In the genomic region with DNA sequence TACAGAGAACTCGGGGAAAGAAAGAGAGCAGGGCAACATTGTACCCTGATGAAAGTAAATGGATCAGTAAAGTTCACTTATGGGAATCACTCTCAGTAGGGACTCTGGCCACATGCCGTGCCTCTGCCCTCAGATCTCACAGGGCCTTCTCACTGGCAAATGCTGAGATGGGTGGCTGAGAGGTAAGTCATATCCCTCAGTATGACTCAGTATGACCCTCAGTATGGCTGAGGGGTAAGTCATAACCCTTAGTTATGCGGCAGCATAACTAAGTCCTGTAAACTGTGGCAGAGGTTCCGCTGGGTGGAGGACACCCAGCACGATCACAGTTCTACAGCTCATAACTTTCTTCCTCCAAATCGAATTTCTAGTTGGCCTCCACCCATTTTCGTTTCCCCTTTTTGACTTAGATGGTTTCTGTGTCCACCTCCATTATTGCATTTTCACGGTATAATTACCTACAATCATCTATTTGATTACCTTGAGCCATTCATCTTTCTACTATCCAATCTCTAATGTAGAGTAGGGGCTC, we compare ENCODE assay signal across 1 cellular context.
TF ChIP-seq lines count a peak whose summit lies in the region.

No MANE protein-coding gene starts in this region.

TF ChIP-seq in H1, 55 proteins besides CTCF, POLR2A, EP300 and RAD21 (continued from another document):
- TF ChIP-seq, protein P1, sequence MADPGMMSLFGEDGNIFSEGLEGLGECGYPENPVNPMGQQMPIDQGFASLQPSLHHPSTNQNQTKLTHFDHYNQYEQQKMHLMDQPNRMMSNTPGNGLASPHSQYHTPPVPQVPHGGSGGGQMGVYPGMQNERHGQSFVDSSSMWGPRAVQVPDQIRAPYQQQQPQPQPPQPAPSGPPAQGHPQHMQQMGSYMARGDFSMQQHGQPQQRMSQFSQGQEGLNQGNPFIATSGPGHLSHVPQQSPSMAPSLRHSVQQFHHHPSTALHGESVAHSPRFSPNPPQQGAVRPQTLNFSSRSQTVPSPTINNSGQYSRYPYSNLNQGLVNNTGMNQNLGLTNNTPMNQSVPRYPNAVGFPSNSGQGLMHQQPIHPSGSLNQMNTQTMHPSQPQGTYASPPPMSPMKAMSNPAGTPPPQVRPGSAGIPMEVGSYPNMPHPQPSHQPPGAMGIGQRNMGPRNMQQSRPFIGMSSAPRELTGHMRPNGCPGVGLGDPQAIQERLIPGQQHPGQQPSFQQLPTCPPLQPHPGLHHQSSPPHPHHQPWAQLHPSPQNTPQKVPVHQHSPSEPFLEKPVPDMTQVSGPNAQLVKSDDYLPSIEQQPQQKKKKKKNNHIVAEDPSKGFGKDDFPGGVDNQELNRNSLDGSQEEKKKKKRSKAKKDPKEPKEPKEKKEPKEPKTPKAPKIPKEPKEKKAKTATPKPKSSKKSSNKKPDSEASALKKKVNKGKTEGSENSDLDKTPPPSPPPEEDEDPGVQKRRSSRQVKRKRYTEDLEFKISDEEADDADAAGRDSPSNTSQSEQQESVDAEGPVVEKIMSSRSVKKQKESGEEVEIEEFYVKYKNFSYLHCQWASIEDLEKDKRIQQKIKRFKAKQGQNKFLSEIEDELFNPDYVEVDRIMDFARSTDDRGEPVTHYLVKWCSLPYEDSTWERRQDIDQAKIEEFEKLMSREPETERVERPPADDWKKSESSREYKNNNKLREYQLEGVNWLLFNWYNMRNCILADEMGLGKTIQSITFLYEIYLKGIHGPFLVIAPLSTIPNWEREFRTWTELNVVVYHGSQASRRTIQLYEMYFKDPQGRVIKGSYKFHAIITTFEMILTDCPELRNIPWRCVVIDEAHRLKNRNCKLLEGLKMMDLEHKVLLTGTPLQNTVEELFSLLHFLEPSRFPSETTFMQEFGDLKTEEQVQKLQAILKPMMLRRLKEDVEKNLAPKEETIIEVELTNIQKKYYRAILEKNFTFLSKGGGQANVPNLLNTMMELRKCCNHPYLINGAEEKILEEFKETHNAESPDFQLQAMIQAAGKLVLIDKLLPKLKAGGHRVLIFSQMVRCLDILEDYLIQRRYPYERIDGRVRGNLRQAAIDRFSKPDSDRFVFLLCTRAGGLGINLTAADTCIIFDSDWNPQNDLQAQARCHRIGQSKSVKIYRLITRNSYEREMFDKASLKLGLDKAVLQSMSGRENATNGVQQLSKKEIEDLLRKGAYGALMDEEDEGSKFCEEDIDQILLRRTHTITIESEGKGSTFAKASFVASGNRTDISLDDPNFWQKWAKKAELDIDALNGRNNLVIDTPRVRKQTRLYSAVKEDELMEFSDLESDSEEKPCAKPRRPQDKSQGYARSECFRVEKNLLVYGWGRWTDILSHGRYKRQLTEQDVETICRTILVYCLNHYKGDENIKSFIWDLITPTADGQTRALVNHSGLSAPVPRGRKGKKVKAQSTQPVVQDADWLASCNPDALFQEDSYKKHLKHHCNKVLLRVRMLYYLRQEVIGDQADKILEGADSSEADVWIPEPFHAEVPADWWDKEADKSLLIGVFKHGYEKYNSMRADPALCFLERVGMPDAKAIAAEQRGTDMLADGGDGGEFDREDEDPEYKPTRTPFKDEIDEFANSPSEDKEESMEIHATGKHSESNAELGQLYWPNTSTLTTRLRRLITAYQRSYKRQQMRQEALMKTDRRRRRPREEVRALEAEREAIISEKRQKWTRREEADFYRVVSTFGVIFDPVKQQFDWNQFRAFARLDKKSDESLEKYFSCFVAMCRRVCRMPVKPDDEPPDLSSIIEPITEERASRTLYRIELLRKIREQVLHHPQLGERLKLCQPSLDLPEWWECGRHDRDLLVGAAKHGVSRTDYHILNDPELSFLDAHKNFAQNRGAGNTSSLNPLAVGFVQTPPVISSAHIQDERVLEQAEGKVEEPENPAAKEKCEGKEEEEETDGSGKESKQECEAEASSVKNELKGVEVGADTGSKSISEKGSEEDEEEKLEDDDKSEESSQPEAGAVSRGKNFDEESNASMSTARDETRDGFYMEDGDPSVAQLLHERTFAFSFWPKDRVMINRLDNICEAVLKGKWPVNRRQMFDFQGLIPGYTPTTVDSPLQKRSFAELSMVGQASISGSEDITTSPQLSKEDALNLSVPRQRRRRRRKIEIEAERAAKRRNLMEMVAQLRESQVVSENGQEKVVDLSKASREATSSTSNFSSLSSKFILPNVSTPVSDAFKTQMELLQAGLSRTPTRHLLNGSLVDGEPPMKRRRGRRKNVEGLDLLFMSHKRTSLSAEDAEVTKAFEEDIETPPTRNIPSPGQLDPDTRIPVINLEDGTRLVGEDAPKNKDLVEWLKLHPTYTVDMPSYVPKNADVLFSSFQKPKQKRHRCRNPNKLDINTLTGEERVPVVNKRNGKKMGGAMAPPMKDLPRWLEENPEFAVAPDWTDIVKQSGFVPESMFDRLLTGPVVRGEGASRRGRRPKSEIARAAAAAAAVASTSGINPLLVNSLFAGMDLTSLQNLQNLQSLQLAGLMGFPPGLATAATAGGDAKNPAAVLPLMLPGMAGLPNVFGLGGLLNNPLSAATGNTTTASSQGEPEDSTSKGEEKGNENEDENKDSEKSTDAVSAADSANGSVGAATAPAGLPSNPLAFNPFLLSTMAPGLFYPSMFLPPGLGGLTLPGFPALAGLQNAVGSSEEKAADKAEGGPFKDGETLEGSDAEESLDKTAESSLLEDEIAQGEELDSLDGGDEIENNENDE (IDR thresholded peaks at IDR 0.05; ENCODE audit: insufficient replicate concordance, low read length), result no peak
- TF ChIP-seq JUN (IDR thresholded peaks at IDR 0.05; ENCODE audit: low read depth, low read length), result no peak
- no peak for TF ChIP-seq POU5F1 (IDR thresholded peaks at IDR 0.05; ENCODE audit: low read depth, low read length)
